Comparison of ENCODE assay signal across 26 cellular contexts in genomic region chr6:16306334-16306733, GRCh38.
DNase-seq lines count a peak whose midpoint lies in the region; ATAC-seq, FAIRE-seq and TF ChIP-seq lines count a peak whose summit lies in the region.
"Had no signal": no experiment of that assay in that cellular context is flagged by ENCODE, and none has a peak within 500 bp of the region (broad histone marks: within the 10 kb centered on the region; RNA-seq: fewer than 3 reads in every experiment).

No MANE protein-coding gene starts in this region.

- peak overlapping the region; percentile 4 to 26; a peak in 2 of 4 replicates for H3K4me2 ChIP-seq in H1 (ENCODE audit: insufficient read depth in 1 of 2, low read depth in 2 of 2, low read length in 2 of 2)
- H3K4me2 ChIP-seq: hepatocyte, KMS-11 had no signal

- peaks cover 16 to 18% (median 16%) of the 10 kb centered on the region in 3 donors for H3K4me1 Mint-ChIP-seq in IgD-negative memory B cell
- peaks cover 22% of the 10 kb centered on the region for H3K4me1 Mint-ChIP-seq in stimulated activated effector memory CD8-positive, alpha-beta T cell treated with anti-CD3 and anti-CD28 coated beads, Interleukin-12 subunit alpha, Interleukin-12 subunit beta, amount 100 ng/mL, for 72 hours
- H3K4me1 Mint-ChIP-seq: naive thymus-derived CD4-positive, alpha-beta T cell had no signal

- H2BK15ac ChIP-seq in H1 (ENCODE audit: low read length) = no peak overlapping the region

- no peak overlapping the region for H2BK5ac ChIP-seq in H1 (ENCODE audit: low read depth, low read length)

- H3K36me3 Mint-ChIP-seq in IgD-negative memory B cell = peaks cover 7% of the 10 kb centered on the region
- H3K36me3 Mint-ChIP-seq in stimulated activated effector memory CD8-positive, alpha-beta T cell treated with anti-CD3 and anti-CD28 coated beads, Interleukin-12 subunit alpha, Interleukin-12 subunit beta, amount 100 ng/mL, for 72 hours = peaks cover 85% of the 10 kb centered on the region

- H2BK20ac ChIP-seq in H1 (ENCODE audit: low read length) = no peak overlapping the region; the same call in 1 of the 2 replicates

- no peak overlapping the region for H3K18ac ChIP-seq in H1 (ENCODE audit: extremely low read depth, low read length)

- no peak for TF ChIP-seq CTCF in GM06990 (IDR thresholded peaks at IDR 0.05; ENCODE audit: insufficient read depth, low read length, poor library complexity, severe bottlenecking)
- TF ChIP-seq CTCF in H1 (IDR thresholded peaks at IDR 0.05; ENCODE audit: control extremely low read depth in 1 of 3, insufficient read depth in 1 of 3, low read depth in 1 of 3, low read length in 3 of 3) = no peak

- H2AK5ac ChIP-seq in H1 (ENCODE audit: low read depth, low read length) = no peak overlapping the region

- no peak for TF ChIP-seq EP300 in H1 (IDR thresholded peaks at IDR 0.05; ENCODE audit: borderline replicate concordance in 1 of 2, low read depth in 2 of 2, low read length in 2 of 2)

- no peaks in the 10 kb centered on the region for H3K79me1 ChIP-seq in H1 (ENCODE audit: low read depth, low read length)

- peak overlapping the region; percentile 8; the same call in 1 of the 2 replicates for H2AFZ ChIP-seq in H1 (ENCODE audit: low read length)
- H2AFZ ChIP-seq: hepatocyte had no signal

- H3K9me3 Mint-ChIP-seq in IgD-negative memory B cell = no peaks in the 10 kb centered on the region
- no peaks in the 10 kb centered on the region for H3K9me3 Mint-ChIP-seq in stimulated activated effector memory CD8-positive, alpha-beta T cell treated with anti-CD3 and anti-CD28 coated beads, Interleukin-12 subunit alpha, Interleukin-12 subunit beta, amount 100 ng/mL, for 72 hours
- H3K9me3 Mint-ChIP-seq: activated CD4-positive, alpha-beta T cell treated with anti-CD3 and anti-CD28 coated beads, Interleukin-2, amount 10 ng/mL, durations not matched to agents 24 days and 14 days; activated naive CD8-positive, alpha-beta T cell treated with anti-CD3 and anti-CD28 coated beads, Interleukin-2, amount 50 U/mL, for 24 hours; naive thymus-derived CD4-positive, alpha-beta T cell; T-helper 2 cell treated with Interferon-gamma antibody and Interleukin-4, amounts not matched to agents 5 μg/mL and 100 μg/mL, for 36 hours had no signal

- peak overlapping the region; percentile 54 for H3K4me3 ChIP-seq in GM06990 (replicated peaks; ENCODE audit: low read depth, low read length)
- peak overlapping the region in 1 of 4 experiments; percentile 29; a peak in 1 of 8 replicates for H3K4me3 ChIP-seq in H1 (ENCODE audit: extremely low read depth in 1 of 4, insufficient read depth in 2 of 4, low read depth in 3 of 4, low read length in 4 of 4)
- H3K4me3 ChIP-seq: dorsolateral prefrontal cortex, gastrocnemius medialis, hepatocyte, stomach, thyroid gland had no signal

- peak overlapping the region in 2 of 3 donors; percentile 11 to 83 for H3K27ac Mint-ChIP-seq in IgD-negative memory B cell
- H3K27ac Mint-ChIP-seq in stimulated activated effector memory CD8-positive, alpha-beta T cell treated with anti-CD3 and anti-CD28 coated beads, Interleukin-12 subunit alpha, Interleukin-12 subunit beta, amount 100 ng/mL, for 72 hours = peak overlapping the region; percentile 23
- H3K27ac Mint-ChIP-seq: activated CD4-positive, alpha-beta T cell treated with anti-CD3 and anti-CD28 coated beads, Interleukin-2, amount 10 ng/mL, durations not matched to agents 24 days and 14 days; activated naive CD8-positive, alpha-beta T cell treated with anti-CD3 and anti-CD28 coated beads, Interleukin-2, amount 50 U/mL, for 24 hours; naive thymus-derived CD4-positive, alpha-beta T cell; T-helper 2 cell treated with Interferon-gamma antibody and Interleukin-4, amounts not matched to agents 5 μg/mL and 100 μg/mL, for 36 hours had no signal

- no peak overlapping the region for H3K4ac ChIP-seq in H1 (replicated peaks; ENCODE audit: insufficient read length, low read depth, low read length)

- no peak for FAIRE-seq in H1 (lab: Jason Lieb, UNC)

- H3K9me3 ChIP-seq in H1 (ENCODE audit: insufficient read depth in 2 of 2, low read depth in 1 of 2, low read length in 1 of 2) = no peaks in the 10 kb centered on the region
- H3K9me3 ChIP-seq: gastrocnemius medialis, stomach, thyroid gland had no signal

- H3K27ac ChIP-seq in H1 (ENCODE audit: low read depth, low read length) = no peak overlapping the region
- H3K27ac ChIP-seq: dorsolateral prefrontal cortex, gastrocnemius medialis, hepatocyte, KMS-11, stomach, thyroid gland had no signal

- H3K27me3 ChIP-seq in GM06990 (replicated peaks; ENCODE audit: control insufficient read depth, insufficient read depth, low read length) (no peaks in the 10 kb centered on the region), H1 (replicated peaks in 1 of 4; ENCODE audit: control insufficient read depth in 3 of 4, extremely low read depth in 1 of 4, insufficient read depth in 3 of 4, low read length in 3 of 4) (no peaks in the 10 kb centered on the region; a peak in 1 of 7 replicates)
- H3K27me3 ChIP-seq: dorsolateral prefrontal cortex, gastrocnemius medialis, hepatocyte, stomach, thyroid gland had no signal

- H4K91ac ChIP-seq in H1 (replicated peaks; ENCODE audit: insufficient read length, low read length) = no peak overlapping the region

- H3K4me3 Mint-ChIP-seq in IgD-negative memory B cell = peak overlapping the region; percentile 72 to 96 (median 88)
- no peak overlapping the region for H3K4me3 Mint-ChIP-seq in stimulated activated effector memory CD8-positive, alpha-beta T cell treated with anti-CD3 and anti-CD28 coated beads, Interleukin-12 subunit alpha, Interleukin-12 subunit beta, amount 100 ng/mL, for 72 hours
- H3K4me3 Mint-ChIP-seq: activated CD4-positive, alpha-beta T cell treated with anti-CD3 and anti-CD28 coated beads, Interleukin-2, amount 10 ng/mL, durations not matched to agents 24 days and 14 days; activated naive CD8-positive, alpha-beta T cell treated with anti-CD3 and anti-CD28 coated beads, Interleukin-2, amount 50 U/mL, for 24 hours; naive thymus-derived CD4-positive, alpha-beta T cell; T-helper 2 cell treated with Interferon-gamma antibody and Interleukin-4, amounts not matched to agents 5 μg/mL and 100 μg/mL, for 36 hours had no signal

- whole genome bisulfite sequencing in H1 (ENCODE audit: extremely low coverage in 1 of 2, insufficient coverage in 1 of 2, insufficient read length in 1 of 2, insufficient replicate concordance in 2 of 2, low coverage in 1 of 2, low lambda C conversion rate in 2 of 2, missing lambda C conversion rate in 1 of 2), 2 experiments = 73% methylated on average over 20 of the region's 20 CpGs; no CpG with 5 or more reads in 1 of the 2 experiments

- H4K8ac ChIP-seq in H1 (ENCODE audit: extremely low read depth, insufficient read depth, low read length) = no peak overlapping the region

- H3K14ac ChIP-seq in H1 (ENCODE audit: insufficient read length) = no peak overlapping the region

- no peak overlapping the region for H4K5ac ChIP-seq in H1 (ENCODE audit: insufficient read length, low read depth, low read length)

- no peak overlapping the region for H3K23ac ChIP-seq in H1 (ENCODE audit: insufficient read length)

- DNase-seq in GM06990 (ENCODE audit: extremely low read depth, insufficient read length) = no peak
- no peak for DNase-seq in H1 (ENCODE audit: low read depth in 1 of 2, low spot score in 2 of 2)
- no peak for DNase-seq in stimulated activated effector memory CD8-positive, alpha-beta T cell treated with anti-CD3 and anti-CD28 coated beads, Interleukin-12 subunit alpha, Interleukin-12 subunit beta, amount 100 ng/mL, for 72 hours (ENCODE audit: low spot score in 2 of 2)
- no peak for DNase-seq in Ammon's horn (ENCODE audit: low spot score)
- DNase-seq in dermis blood vessel endothelial cell = no peak
- DNase-seq in NCI-H2107 (lab: John Stamatoyannopoulos, UW) = no peak
- DNase-seq: ACHN; activated CD4-positive, alpha-beta T cell treated with anti-CD3 and anti-CD28 coated beads, Interleukin-2, amount 10 ng/mL, durations not matched to agents 24 days and 14 days; activated naive CD8-positive, alpha-beta T cell treated with anti-CD3 and anti-CD28 coated beads, Interleukin-2, amount 50 U/mL, for 24 hours; activated T-cell treated with anti-CD3 and anti-CD28 coated beads, Interleukin-2, amount 50 U/mL, for 48 hours; C1 segment of cervical spinal cord; DMS79; HCEC 1CT; naive thymus-derived CD4-positive, alpha-beta T cell; NCI-H1417 treated with DMSO at 0.1 percent for 48 hours; NCI-H2081 treated with DMSO at 0.1 percent for 48 hours; NCI-H345; NCI-H82; stomach; thyroid gland had no signal

- POLR2A ChIA-PET in H1 (lab: Charles Lee; ENCODE audit: partially characterized antibody) = no interaction called here

- no peak overlapping the region for H2BK120ac ChIP-seq in H1 (replicated peaks; ENCODE audit: low read depth, low read length)

- no peaks in the 10 kb centered on the region for H3K79me2 ChIP-seq in H1 (ENCODE audit: control insufficient read depth in 1 of 2, insufficient read depth in 2 of 2, low read length in 2 of 2)
- H3K79me2 ChIP-seq: hepatocyte had no signal

- H2BK12ac ChIP-seq in H1 (ENCODE audit: low read depth, low read length) = 0 out of 2 replicates have a peak overlapping the region, but pooled peaks have one; percentile 42

- no peak for ATAC-seq in stimulated activated effector memory CD8-positive, alpha-beta T cell treated with anti-CD3 and anti-CD28 coated beads, Interleukin-12 subunit alpha, Interleukin-12 subunit beta, amount 100 ng/mL, for 72 hours
- ATAC-seq: activated naive CD8-positive, alpha-beta T cell treated with anti-CD3 and anti-CD28 coated beads, Interleukin-2, amount 50 U/mL, for 24 hours; gastrocnemius medialis; naive thymus-derived CD4-positive, alpha-beta T cell had no signal

- H4K20me1 ChIP-seq in H1 (replicated peaks in 1 of 2; ENCODE audit: control insufficient read depth in 1 of 2, insufficient read depth in 2 of 2, low read length in 2 of 2) = no peaks in the 10 kb centered on the region

- no peak overlapping the region for H3K9ac ChIP-seq in H1 (replicated peaks in 1 of 4; ENCODE audit: extremely low read depth in 1 of 4, low read depth in 3 of 4, low read length in 3 of 4)
- H3K9ac ChIP-seq: KMS-11 had no signal

- H3K23me2 ChIP-seq in H1 (ENCODE audit: low read depth, low read length) = peaks cover 7% of the 10 kb centered on the region

- no peak overlapping the region for H3K56ac ChIP-seq in H1 (replicated peaks; ENCODE audit: insufficient read length, low read depth, low read length)

- CTCF ChIA-PET in H1 (lab: Charles Lee; ENCODE audit: partially characterized antibody) = interaction anchor here (1.0 to 2.4 kb wide), 5 partner anchors 10 to 174 kb away, joined by 3 to 10 read pairs (median 4); no protein-coding TSS in a partner anchor

- H3K27me3 Mint-ChIP-seq in IgD-negative memory B cell = peaks cover 4% of the 10 kb centered on the region
- H3K27me3 Mint-ChIP-seq: activated CD4-positive, alpha-beta T cell treated with anti-CD3 and anti-CD28 coated beads, Interleukin-2, amount 10 ng/mL, durations not matched to agents 24 days and 14 days; activated naive CD8-positive, alpha-beta T cell treated with anti-CD3 and anti-CD28 coated beads, Interleukin-2, amount 50 U/mL, for 24 hours; naive thymus-derived CD4-positive, alpha-beta T cell had no signal

- H3K4me1 ChIP-seq in H1 (replicated peaks in 1 of 4; ENCODE audit: control insufficient read depth in 3 of 4, insufficient read depth in 4 of 4, low read length in 3 of 4) = peaks cover 0 to 22% (median 13%) of the 10 kb centered on the region in 4 experiments; a peak in 6 of 7 replicates
- H3K4me1 ChIP-seq: stomach, thyroid gland had no signal

- TF ChIP-seq POLR2A in H1 (IDR thresholded peaks at IDR 0.05; ENCODE audit: control extremely low read depth in 1 of 2, low read depth in 2 of 2, low read length in 2 of 2) = no peak

- H3K36me3 ChIP-seq in GM06990 (ENCODE audit: control insufficient read depth, insufficient read depth, low read length) (peaks cover 2% of the 10 kb centered on the region), H1 (ENCODE audit: control insufficient read depth in 2 of 4, insufficient read depth in 4 of 4, low read length in 3 of 4) (no peaks in the 10 kb centered on the region)
- H3K36me3 ChIP-seq: gastrocnemius medialis had no signal

- no peak for TF ChIP-seq RAD21 in H1 (IDR thresholded peaks at IDR 0.05 in 1 of 2, conservative IDR thresholded peaks at IDR 0.05 in 1 of 2; ENCODE audit: low read depth in 2 of 2, low read length in 2 of 2)
